ENCODE assay signal across 9 cellular contexts in genomic region chr1:209648931-209649776, GRCh38. TPM values are rescaled to one million over a fixed set of nuclear protein-coding genes. Genes with fewer than 3 reads are reported as not detected.
DNase-seq lines count a peak whose midpoint lies in the region; ATAC-seq and TF ChIP-seq lines count a peak whose summit lies in the region.
"Had no signal": no experiment of that assay in that cellular context is flagged by ENCODE, and none has a peak within 500 bp of the region (broad histone marks: within the 10 kb centered on the region; RNA-seq: fewer than 3 reads in every experiment).

No MANE protein-coding gene starts in this region.

- peak overlapping the region; percentile 21 to 31 for H3K4me3 Mint-ChIP-seq in CD14-positive monocyte
- peak overlapping the region in 1 of 10 donors; percentile 19 for H3K4me3 Mint-ChIP-seq in naive thymus-derived CD4-positive, alpha-beta T cell
- H3K4me3 Mint-ChIP-seq: activated T-cell treated with anti-CD3 and anti-CD28 coated beads, Interleukin-2, amount 50 U/mL, for 4 hours had no signal

- peaks cover 67% of the 10 kb centered on the region for H3K4me1 Mint-ChIP-seq in CD14-positive monocyte
- H3K4me1 Mint-ChIP-seq in naive thymus-derived CD4-positive, alpha-beta T cell, result peaks cover 11 to 66% (median 16%) of the 10 kb centered on the region in 7 donors

- intact Hi-C loops in CD14-positive monocyte (cut with micrococcal nuclease), result loop anchor here (5.0 kb wide), 1 partner anchor 43 kb away; no protein-coding TSS in a partner anchor
- intact Hi-C loops in naive thymus-derived CD4-positive, alpha-beta T cell (cut with micrococcal nuclease), result no loop called here

- POLR2A ChIA-PET in naive thymus-derived CD4-positive, alpha-beta T cell (lab: Charles Lee), result no interaction called here

- peaks cover 0 to 2% (median 0%) of the 10 kb centered on the region in 7 donors for H3K9me3 Mint-ChIP-seq in CD14-positive monocyte
- H3K9me3 Mint-ChIP-seq in naive thymus-derived CD4-positive, alpha-beta T cell, result no peaks in the 10 kb centered on the region
- H3K9me3 Mint-ChIP-seq: activated T-cell treated with anti-CD3 and anti-CD28 coated beads, Interleukin-2, amount 50 U/mL, for 4 hours had no signal

- no peak for TF ChIP-seq CTCF in CD14-positive monocyte (IDR thresholded peaks at IDR 0.05)
- no peak for TF ChIP-seq CTCF in choroid plexus epithelial cell (conservative IDR thresholded peaks at IDR 0.05; ENCODE audit: low read depth, low read length)

- H3K36me3 ChIP-seq in naive thymus-derived CD4-positive, alpha-beta T cell (ENCODE audit: control insufficient read depth in 2 of 3, insufficient read depth in 3 of 3, low read length in 3 of 3), result no peaks in the 10 kb centered on the region

- H3K9me3 ChIP-seq in naive thymus-derived CD4-positive, alpha-beta T cell (ENCODE audit: control insufficient read depth in 2 of 3, low read length in 3 of 3), result no peaks in the 10 kb centered on the region

- H3K27me3 Mint-ChIP-seq in CD14-positive monocyte (ENCODE audit: low read depth in 3 of 3), result peaks cover 35 to 42% (median 37%) of the 10 kb centered on the region in 3 donors
- no peaks in the 10 kb centered on the region for H3K27me3 Mint-ChIP-seq in naive thymus-derived CD4-positive, alpha-beta T cell

- ATAC-seq in naive thymus-derived CD4-positive, alpha-beta T cell, result peak; percentile 74
- ATAC-seq in HG02610 (IDR thresholded peaks at IDR 0.05; ENCODE audit: unreplicated experiment) (no peak), HG03280 (IDR thresholded peaks at IDR 0.05; ENCODE audit: unreplicated experiment) (no peak), HG03108 (IDR thresholded peaks at IDR 0.05; ENCODE audit: unreplicated experiment) (no peak), HG03439 (IDR thresholded peaks at IDR 0.05; ENCODE audit: unreplicated experiment) (no peak)

- no peaks in the 10 kb centered on the region for H3K27me3 ChIP-seq in naive thymus-derived CD4-positive, alpha-beta T cell (ENCODE audit: control insufficient read depth in 2 of 2, insufficient read depth in 2 of 2, low read length in 2 of 2)

- DNase-seq in CD14-positive monocyte (ENCODE audit: low spot score), result peak; percentile 83
- peak; percentile 72 for DNase-seq in NCI-H226
- peak; percentile 97 for DNase-seq in choroid plexus epithelial cell (ENCODE audit: low read depth)
- no peak for DNase-seq in naive thymus-derived CD4-positive, alpha-beta T cell
- DNase-seq: activated T-cell treated with anti-CD3 and anti-CD28 coated beads, Interleukin-2, amount 50 U/mL, for 4 hours had no signal

- H3K27ac Mint-ChIP-seq in CD14-positive monocyte, result peak overlapping the region; percentile 83 to 99 (median 97)
- peak overlapping the region in 3 of 9 donors; percentile 25 to 68 (median 30) for H3K27ac Mint-ChIP-seq in naive thymus-derived CD4-positive, alpha-beta T cell

- H3K4me3 ChIP-seq in choroid plexus epithelial cell (ENCODE audit: low read depth, low read length), result no peak overlapping the region
- no peak overlapping the region for H3K4me3 ChIP-seq in naive thymus-derived CD4-positive, alpha-beta T cell (ENCODE audit: low read length)

- CTCF ChIA-PET in naive thymus-derived CD4-positive, alpha-beta T cell (lab: Charles Lee), result interaction anchor here (1.1 kb wide), 1 partner anchor 79 kb away, joined by 3 read pairs; no protein-coding TSS in a partner anchor

- no peak overlapping the region for H3K27ac ChIP-seq in naive thymus-derived CD4-positive, alpha-beta T cell (ENCODE audit: low read depth, low read length)

- H3K4me1 ChIP-seq in naive thymus-derived CD4-positive, alpha-beta T cell (ENCODE audit: control insufficient read depth in 2 of 2, insufficient read depth in 2 of 2, low read length in 2 of 2), result no peaks in the 10 kb centered on the region

- peaks cover 0 to 11% of the 10 kb centered on the region in 2 donors for H3K36me3 Mint-ChIP-seq in CD14-positive monocyte
- H3K36me3 Mint-ChIP-seq in naive thymus-derived CD4-positive, alpha-beta T cell, result peaks cover 0 to 4% (median 0%) of the 10 kb centered on the region in 5 donors

RNA-seq across cellular contexts. Expression of gene LAMB3, which starts 3.1 kb away (rescaled TPM):
- polyA plus RNA-seq in CD14-positive monocyte, result under 1 TPM; 0.30 to 0.67 TPM
- 1 to 10 TPM in 3 of 5 experiments, under 1 TPM in 2; 0.43 to 5.7 (median 1.5) TPM for total RNA-seq in naive thymus-derived CD4-positive, alpha-beta T cell
- polyA plus RNA-seq in naive thymus-derived CD4-positive, alpha-beta T cell, result under 1 TPM; 0.11 to 0.26 TPM

RNA-seq across cellular contexts. Expression of gene G0S2, which starts 26.1 kb away (rescaled TPM):
- 100 to 1,000 TPM; 176 to 373 TPM for polyA plus RNA-seq in CD14-positive monocyte
- total RNA-seq in naive thymus-derived CD4-positive, alpha-beta T cell, result 100 to 1,000 TPM in 1 of 5 experiments, 10 to 100 TPM in 2, not detected in 2; 17.2 to 128 (median 81.1) TPM
- under 1 TPM in 1 of 2 donors, not detected in 1; 0.39 TPM for polyA plus RNA-seq in naive thymus-derived CD4-positive, alpha-beta T cell

RNA-seq across cellular contexts. Expression of gene HSD11B1, which starts 55.5 kb away (rescaled TPM):
- not detected for polyA plus RNA-seq in CD14-positive monocyte
- 1 to 10 TPM in 1 of 5 experiments, under 1 TPM in 1, not detected in 3; 0.47 to 3.6 TPM for total RNA-seq in naive thymus-derived CD4-positive, alpha-beta T cell
- polyA plus RNA-seq in naive thymus-derived CD4-positive, alpha-beta T cell, result under 1 TPM; 0.18 to 0.54 TPM

Comparison
In these comparisons a context has a peak if more than half of its experiments do, and no peak if none do; other contexts are left out.
1. DNase-seq: peak in CD14-positive monocyte (single experiment), NCI-H226 (single experiment) and choroid plexus epithelial cell (single experiment); none in naive thymus-derived CD4-positive, alpha-beta T cell (0 of 9).
2. RNA of gene G0S2, which starts 26.1 kb away (polyA plus RNA-seq): 176 to 373 TPM in CD14-positive monocyte; 0.39 TPM in naive thymus-derived CD4-positive, alpha-beta T cell; every median in the first group is over 100 times any median in the second.
3. intact Hi-C loops: an anchor here in CD14-positive monocyte (5.0 kb wide); none called in naive thymus-derived CD4-positive, alpha-beta T cell.